ENCODE assay signal across 19 cellular contexts in genomic region chr1:56378376-56379070, GRCh38.
DNase-seq lines count a peak whose midpoint lies in the region; ATAC-seq and TF ChIP-seq lines count a peak whose summit lies in the region.
"Had no signal": no experiment of that assay in that cellular context is flagged by ENCODE, and none has a peak within 500 bp of the region (broad histone marks: within the 10 kb centered on the region; RNA-seq: fewer than 3 reads in every experiment).

No MANE protein-coding gene starts in this region.

- H3K27ac ChIP-seq in left ventricle myocardium inferior (replicated peaks), result peak overlapping the region; percentile 87
- peak overlapping the region in 3 of 4 donors; percentile 59 to 69 (median 67) for H3K27ac ChIP-seq in gastroesophageal sphincter
- H3K27ac ChIP-seq in aorta (ENCODE audit: low read depth in 1 of 2, low read length in 2 of 2), result no peak overlapping the region
- H3K27ac ChIP-seq in breast epithelium, result peak overlapping the region in 1 of 2 donors; percentile 52
- H3K27ac ChIP-seq: epithelial cell of prostate had no signal

- H3K36me3 ChIP-seq in left ventricle myocardium inferior (no peaks in the 10 kb centered on the region), gastroesophageal sphincter (no peaks in the 10 kb centered on the region), aorta (ENCODE audit: control insufficient read depth in 1 of 2, insufficient read depth in 2 of 2, low read length in 1 of 2) (no peaks in the 10 kb centered on the region), breast epithelium (no peaks in the 10 kb centered on the region)
- H3K36me3 ChIP-seq: transverse colon had no signal

- no peaks in the 10 kb centered on the region for H3K4me1 Mint-ChIP-seq in activated CD8-positive, alpha-beta T cell treated with anti-CD3 and anti-CD28 coated beads for 36 hours (ENCODE audit: low read depth)
- H3K4me1 Mint-ChIP-seq: immature natural killer cell had no signal

- no peak for TF ChIP-seq EP300 in gastroesophageal sphincter (IDR thresholded peaks at IDR 0.05)

- H3K4me1 ChIP-seq in left ventricle myocardium inferior, result peaks cover 52% of the 10 kb centered on the region
- peaks cover 11 to 57% (median 26%) of the 10 kb centered on the region in 3 donors for H3K4me1 ChIP-seq in gastroesophageal sphincter
- H3K4me1 ChIP-seq in aorta (ENCODE audit: control insufficient read depth in 1 of 2, insufficient read depth in 2 of 2, low read length in 2 of 2), result peaks cover 6 to 12% of the 10 kb centered on the region in 2 donors
- H3K4me1 ChIP-seq in breast epithelium, result peaks cover 0 to 15% of the 10 kb centered on the region in 2 donors

- no peak overlapping the region for H3K4me3 ChIP-seq in left ventricle myocardium inferior
- no peak overlapping the region for H3K4me3 ChIP-seq in gastroesophageal sphincter
- no peak overlapping the region for H3K4me3 ChIP-seq in aorta (ENCODE audit: low read length in 2 of 2)
- no peak overlapping the region for H3K4me3 ChIP-seq in breast epithelium
- H3K4me3 ChIP-seq: transverse colon had no signal

- intact Hi-C loops in left ventricle myocardium inferior (cut with micrococcal nuclease) (no loop called here), Right ventricle myocardium superior (cut with DNase I) (no loop called here), aorta (cut with DNase I) (loop anchor here in 1 of 2 donors (10.0 kb wide), 1 partner anchor 204 kb away; no protein-coding TSS in a partner anchor), breast epithelium (cut with DNase I; ENCODE audit: low total_unique reads) (no loop called here)
- intact Hi-C loops in activated CD8-positive, alpha-beta T cell treated with anti-CD3 and anti-CD28 coated beads for 36 hours (cut with micrococcal nuclease), result no loop called here

- no peak for TF ChIP-seq POLR2A in gastroesophageal sphincter (IDR thresholded peaks at IDR 0.05)
- no peak for TF ChIP-seq POLR2A in breast epithelium (IDR thresholded peaks at IDR 0.05)

- no peaks in the 10 kb centered on the region for H3K9me3 ChIP-seq in left ventricle myocardium inferior (replicated peaks)
- no peaks in the 10 kb centered on the region for H3K9me3 ChIP-seq in gastroesophageal sphincter
- H3K9me3 ChIP-seq in aorta (ENCODE audit: control insufficient read depth, low read length), result no peaks in the 10 kb centered on the region
- H3K9me3 ChIP-seq in breast epithelium, result no peaks in the 10 kb centered on the region
- H3K9me3 ChIP-seq: transverse colon had no signal

- H3K27me3 Mint-ChIP-seq in activated CD8-positive, alpha-beta T cell treated with anti-CD3 and anti-CD28 coated beads for 36 hours, result peaks cover 3% of the 10 kb centered on the region

- no peaks in the 10 kb centered on the region for H3K36me3 Mint-ChIP-seq in activated CD8-positive, alpha-beta T cell treated with anti-CD3 and anti-CD28 coated beads for 36 hours (ENCODE audit: low read depth)
- H3K36me3 Mint-ChIP-seq: immature natural killer cell, memory B cell had no signal

- DNase-seq in left ventricle myocardium inferior (no peak), Right ventricle myocardium superior (no peak), NCI-H524 treated with DMSO at 0.1 percent for 48 hours (lab: John Stamatoyannopoulos, UW) (peak; percentile 83), aorta (no peak), breast epithelium (ENCODE audit: low spot score in 2 of 2) (no peak)
- DNase-seq in activated CD8-positive, alpha-beta T cell treated with anti-CD3 and anti-CD28 coated beads for 36 hours, result no peak
- no peak for DNase-seq in activated CD8-positive, alpha-beta memory T cell treated with anti-CD3 and anti-CD28 coated beads for 24 hours
- DNase-seq: activated CD8-positive, alpha-beta memory T cell treated with anti-CD3 and anti-CD28 coated beads, Interleukin-2, amount 50 U/mL, for 4 hours; activated naive CD4-positive, alpha-beta T cell treated with Interleukin-2 at 50 U/mL for 16 hours; Calu3; immature natural killer cell; NCI-H1048; stimulated activated CD4-positive, alpha-beta T cell treated with anti-CD3 and anti-CD28 coated beads, Interleukin-4, amount 100 ng/mL, for 4 hours; transverse colon had no signal

- no peak for TF ChIP-seq CTCF in left ventricle myocardium inferior (IDR thresholded peaks at IDR 0.05; ENCODE audit: borderline replicate concordance)
- TF ChIP-seq CTCF in gastroesophageal sphincter (IDR thresholded peaks at IDR 0.05), result no peak
- no peak for TF ChIP-seq CTCF in activated CD8-positive, alpha-beta T cell treated with anti-CD3 and anti-CD28 coated beads for 36 hours (IDR thresholded peaks at IDR 0.05)
- TF ChIP-seq CTCF in breast epithelium (IDR thresholded peaks at IDR 0.05), result no peak

- POLR2A ChIA-PET in activated CD8-positive, alpha-beta T cell treated with anti-CD3 and anti-CD28 coated beads for 36 hours (lab: Charles Lee), result interaction anchor here (0.6 kb wide), 1 partner anchor 11 kb away, joined by 3 read pairs; no protein-coding TSS in a partner anchor

- H3K27ac Mint-ChIP-seq in activated CD8-positive, alpha-beta T cell treated with anti-CD3 and anti-CD28 coated beads for 36 hours, result no peak overlapping the region
- H3K27ac Mint-ChIP-seq: immature natural killer cell, memory B cell had no signal

- no peak overlapping the region for H3K4me3 Mint-ChIP-seq in activated CD8-positive, alpha-beta T cell treated with anti-CD3 and anti-CD28 coated beads for 36 hours
- H3K4me3 Mint-ChIP-seq: immature natural killer cell, memory B cell, neural crest cell had no signal

- H3K27me3 ChIP-seq in left ventricle myocardium inferior (ENCODE audit: low read depth) (no peaks in the 10 kb centered on the region), gastroesophageal sphincter (no peaks in the 10 kb centered on the region), aorta (ENCODE audit: control insufficient read depth in 1 of 2, insufficient read depth in 2 of 2, low read length in 1 of 2) (no peaks in the 10 kb centered on the region), breast epithelium (no peaks in the 10 kb centered on the region)
- H3K27me3 ChIP-seq: transverse colon had no signal

- 68 to 80% methylated on average over 1 to 5 of the region's 6 CpGs for WGBS in gastroesophageal sphincter (ENCODE audit: low coverage in 1 of 2), 2 donors
- WGBS in aorta, 2 donors, result 66 to 67% methylated on average over 6 of the region's 6 CpGs

- no peak for ATAC-seq in Right ventricle myocardium superior (ENCODE audit: poor library complexity)
- no peak for ATAC-seq in gastroesophageal sphincter
- ATAC-seq in aorta (ENCODE audit: low FRiP score), result no peak
- no peak for ATAC-seq in activated CD8-positive, alpha-beta T cell treated with anti-CD3 and anti-CD28 coated beads for 36 hours
- ATAC-seq: activated CD4-positive, CD25-positive, alpha-beta regulatory T cell treated with anti-CD3 and anti-CD28 coated beads, Interleukin-2, amount 50 U/mL, for 24 hours had no signal

- H3K9me3 Mint-ChIP-seq in activated CD8-positive, alpha-beta T cell treated with anti-CD3 and anti-CD28 coated beads for 36 hours, result no peaks in the 10 kb centered on the region
- H3K9me3 Mint-ChIP-seq: memory B cell, neural crest cell had no signal

- CTCF ChIA-PET in activated CD8-positive, alpha-beta T cell treated with anti-CD3 and anti-CD28 coated beads for 36 hours (lab: Charles Lee), result no interaction called here

Comparison
In these comparisons a context has a peak if more than half of its experiments do, and no peak if none do; other contexts are left out.
1. H3K27ac ChIP-seq: peak in left ventricle myocardium inferior (single experiment) and gastroesophageal sphincter (3 of 4); none in aorta (0 of 2).